ENCODE assay signal across 2 cellular contexts in the genomic region with DNA sequence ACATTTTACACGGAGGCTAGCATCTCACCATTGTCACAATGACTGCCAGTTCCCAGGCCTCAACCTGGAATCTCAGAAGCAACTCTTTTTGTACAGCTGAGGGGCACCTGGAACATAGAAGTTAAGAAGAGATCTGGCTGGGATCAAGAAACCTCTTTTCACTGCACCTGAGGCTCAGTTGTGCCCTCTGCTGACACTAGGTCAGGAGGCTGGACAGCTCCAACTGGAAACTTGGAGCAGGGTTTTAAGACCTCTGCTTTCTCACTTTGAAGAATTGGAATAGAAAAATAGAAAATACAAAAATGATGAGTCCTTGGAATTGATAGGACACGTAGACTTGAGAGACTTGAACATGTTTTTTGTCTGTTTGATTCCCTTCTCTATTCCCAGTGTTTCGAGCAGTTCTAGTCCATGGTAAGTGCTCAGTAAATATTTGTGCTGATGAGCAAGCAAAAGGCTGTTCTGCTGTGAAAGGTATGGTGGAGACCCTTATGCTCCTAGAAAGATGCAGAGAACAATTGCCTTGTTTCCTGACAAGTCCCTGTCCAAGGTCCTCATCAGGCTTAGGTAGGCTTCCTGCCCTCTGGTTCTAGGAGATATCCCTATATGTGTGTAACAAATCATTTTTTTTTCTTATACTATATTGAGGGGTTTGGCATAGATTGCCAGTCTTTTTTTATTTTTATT.
TF ChIP-seq lines count a peak whose summit lies in the region.

No MANE protein-coding gene starts in this region.

TF ChIP-seq in IMR-90, 13 proteins besides CTCF, POLR2A, EP300 and RAD21:
- TF ChIP-seq MAFK (IDR thresholded peaks at IDR 0.05; ENCODE audit: low read depth, low read length) (no peak), CEBPB (IDR thresholded peaks at IDR 0.05; ENCODE audit: low read depth, low read length) (no peak), MAZ (IDR thresholded peaks at IDR 0.05; ENCODE audit: borderline replicate concordance, low read depth, low read length) (no peak), MXI1 (IDR thresholded peaks at IDR 0.05; ENCODE audit: borderline replicate concordance, low read depth, low read length) (no peak), FOS (IDR thresholded peaks at IDR 0.05; ENCODE audit: low read depth, low read length) (no peak), RFX5 (IDR thresholded peaks at IDR 0.05; ENCODE audit: low read depth, low read length) (no peak)
- TF ChIP-seq, protein P1, sequence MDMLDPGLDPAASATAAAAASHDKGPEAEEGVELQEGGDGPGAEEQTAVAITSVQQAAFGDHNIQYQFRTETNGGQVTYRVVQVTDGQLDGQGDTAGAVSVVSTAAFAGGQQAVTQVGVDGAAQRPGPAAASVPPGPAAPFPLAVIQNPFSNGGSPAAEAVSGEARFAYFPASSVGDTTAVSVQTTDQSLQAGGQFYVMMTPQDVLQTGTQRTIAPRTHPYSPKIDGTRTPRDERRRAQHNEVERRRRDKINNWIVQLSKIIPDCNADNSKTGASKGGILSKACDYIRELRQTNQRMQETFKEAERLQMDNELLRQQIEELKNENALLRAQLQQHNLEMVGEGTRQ (IDR thresholded peaks at IDR 0.05; ENCODE audit: low read depth, low read length): no peak

TF ChIP-seq in GM12878, 131 proteins besides CTCF, POLR2A, EP300 and RAD21:
- 0 out of 2 replicates have a peak, but pooled peaks have one; percentile 10 for TF ChIP-seq NFXL1 (IDR thresholded peaks at IDR 0.05; ENCODE audit: borderline replicate concordance)
- TF ChIP-seq, protein P2, sequence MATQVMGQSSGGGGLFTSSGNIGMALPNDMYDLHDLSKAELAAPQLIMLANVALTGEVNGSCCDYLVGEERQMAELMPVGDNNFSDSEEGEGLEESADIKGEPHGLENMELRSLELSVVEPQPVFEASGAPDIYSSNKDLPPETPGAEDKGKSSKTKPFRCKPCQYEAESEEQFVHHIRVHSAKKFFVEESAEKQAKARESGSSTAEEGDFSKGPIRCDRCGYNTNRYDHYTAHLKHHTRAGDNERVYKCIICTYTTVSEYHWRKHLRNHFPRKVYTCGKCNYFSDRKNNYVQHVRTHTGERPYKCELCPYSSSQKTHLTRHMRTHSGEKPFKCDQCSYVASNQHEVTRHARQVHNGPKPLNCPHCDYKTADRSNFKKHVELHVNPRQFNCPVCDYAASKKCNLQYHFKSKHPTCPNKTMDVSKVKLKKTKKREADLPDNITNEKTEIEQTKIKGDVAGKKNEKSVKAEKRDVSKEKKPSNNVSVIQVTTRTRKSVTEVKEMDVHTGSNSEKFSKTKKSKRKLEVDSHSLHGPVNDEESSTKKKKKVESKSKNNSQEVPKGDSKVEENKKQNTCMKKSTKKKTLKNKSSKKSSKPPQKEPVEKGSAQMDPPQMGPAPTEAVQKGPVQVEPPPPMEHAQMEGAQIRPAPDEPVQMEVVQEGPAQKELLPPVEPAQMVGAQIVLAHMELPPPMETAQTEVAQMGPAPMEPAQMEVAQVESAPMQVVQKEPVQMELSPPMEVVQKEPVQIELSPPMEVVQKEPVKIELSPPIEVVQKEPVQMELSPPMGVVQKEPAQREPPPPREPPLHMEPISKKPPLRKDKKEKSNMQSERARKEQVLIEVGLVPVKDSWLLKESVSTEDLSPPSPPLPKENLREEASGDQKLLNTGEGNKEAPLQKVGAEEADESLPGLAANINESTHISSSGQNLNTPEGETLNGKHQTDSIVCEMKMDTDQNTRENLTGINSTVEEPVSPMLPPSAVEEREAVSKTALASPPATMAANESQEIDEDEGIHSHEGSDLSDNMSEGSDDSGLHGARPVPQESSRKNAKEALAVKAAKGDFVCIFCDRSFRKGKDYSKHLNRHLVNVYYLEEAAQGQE (IDR thresholded peaks at IDR 0.05; ENCODE audit: low read depth, low read length): peak; percentile 64; the same call in 1 of the 2 replicates
- TF ChIP-seq STAT1 (conservative IDR thresholded peaks at IDR 0.05): no peak
- TF ChIP-seq LARP7 (IDR thresholded peaks at IDR 0.05): no peak
- TF ChIP-seq SIN3A (IDR thresholded peaks at IDR 0.05; ENCODE audit: low read depth, low read length): no peak
- TF ChIP-seq, protein P3, sequence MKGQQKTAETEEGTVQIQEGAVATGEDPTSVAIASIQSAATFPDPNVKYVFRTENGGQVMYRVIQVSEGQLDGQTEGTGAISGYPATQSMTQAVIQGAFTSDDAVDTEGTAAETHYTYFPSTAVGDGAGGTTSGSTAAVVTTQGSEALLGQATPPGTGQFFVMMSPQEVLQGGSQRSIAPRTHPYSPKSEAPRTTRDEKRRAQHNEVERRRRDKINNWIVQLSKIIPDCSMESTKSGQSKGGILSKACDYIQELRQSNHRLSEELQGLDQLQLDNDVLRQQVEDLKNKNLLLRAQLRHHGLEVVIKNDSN (IDR thresholded peaks at IDR 0.05; ENCODE audit: borderline replicate concordance, extremely low read length, insufficient read depth, low read depth, low read length): no peak
- peak in 1 of 2 experiments; percentile 91; a peak in 2 of 4 replicates for TF ChIP-seq ETV6 (conservative IDR thresholded peaks at IDR 0.05 in 1 of 2, IDR thresholded peaks at IDR 0.05 in 1 of 2; ENCODE audit: borderline replicate concordance in 1 of 2, low read depth in 1 of 2)
- peak; percentile 29; the same call in 1 of the 2 replicates for TF ChIP-seq SMC3 (IDR thresholded peaks at IDR 0.05; ENCODE audit: borderline replicate concordance, low read length)
- no peak for TF ChIP-seq IRF4 (IDR thresholded peaks at IDR 0.05; ENCODE audit: low read depth, low read length)
